Comparison of ENCODE assay signal across 8 cellular contexts in the genomic region with DNA sequence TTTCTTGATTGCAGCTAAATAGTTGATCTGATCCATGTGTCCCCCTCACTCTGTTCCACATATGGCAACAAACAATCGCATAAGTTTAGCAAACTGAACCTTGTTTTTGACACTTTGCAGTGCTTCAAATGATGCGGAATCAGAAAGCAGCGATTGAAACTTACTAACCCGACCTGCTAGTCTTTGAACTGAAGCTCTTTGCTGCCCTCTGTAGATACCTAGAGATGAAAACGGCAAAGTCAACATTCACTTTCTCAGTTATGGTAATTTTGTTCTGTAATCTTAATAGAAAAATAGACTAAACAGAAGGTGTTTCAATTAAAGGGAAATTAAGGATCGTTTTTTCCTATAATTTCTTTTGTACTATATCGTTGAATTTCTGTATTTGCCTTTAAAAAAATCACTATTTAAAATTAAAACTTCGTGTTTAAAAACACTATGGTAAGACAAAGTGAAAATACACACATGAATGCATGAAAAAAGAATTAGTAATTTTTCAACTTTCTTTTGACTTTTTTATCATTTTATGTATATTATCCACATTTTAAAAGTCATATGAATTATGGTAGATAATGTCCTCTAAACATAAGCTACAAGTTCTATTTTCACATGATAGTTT.
A peak's percentile ranks its signal among the peaks of the same experiment; 100 is the strongest.
DNase-seq lines count a peak whose midpoint lies in the region; ATAC-seq and TF ChIP-seq lines count a peak whose summit lies in the region.

No MANE protein-coding gene starts in this region.

- peak; percentile 63 for ATAC-seq in HG02798 (IDR thresholded peaks at IDR 0.05; ENCODE audit: poor library complexity, unreplicated experiment)
- peak; percentile 62 for ATAC-seq in body of pancreas
- no peak for ATAC-seq in HG03135 (IDR thresholded peaks at IDR 0.05; ENCODE audit: unreplicated experiment)
- no peak for ATAC-seq in GM19452 (IDR thresholded peaks at IDR 0.05; ENCODE audit: unreplicated experiment)

- no peaks in the 10 kb centered on the region for H3K27me3 ChIP-seq in body of pancreas

- H3K9me3 ChIP-seq in body of pancreas, result no peaks in the 10 kb centered on the region

- no peaks in the 10 kb centered on the region for H3K4me1 ChIP-seq in body of pancreas

- DNase-seq in D341Med (ENCODE audit: low spot score) (peak; percentile 39), NCI-H510A (lab: John Stamatoyannopoulos, UW) (peak; percentile 14), body of pancreas (peak in 1 of 4 donors; percentile 23), kidney tubule cell (ENCODE audit: low spot score) (peak; percentile 53)
- no peak for DNase-seq in activated CD4-positive, alpha-beta T cell treated with anti-CD3 and anti-CD28 coated beads for 1 hour

- no peaks in the 10 kb centered on the region for H3K36me3 ChIP-seq in body of pancreas (replicated peaks in 1 of 2; ENCODE audit: insufficient read depth in 1 of 2, low read depth in 2 of 2)

- 7 to 8% methylated on average over 8 of the region's 8 CpGs for WGBS in body of pancreas, 2 donors

- no peak for TF ChIP-seq POLR2A in body of pancreas (IDR thresholded peaks at IDR 0.05)

- H3K4me3 ChIP-seq in body of pancreas, result no peak overlapping the region

- intact Hi-C loops in body of pancreas (cut with DNase I), result loop anchor here (10.0 kb wide), 1 partner anchor 672 kb away; no protein-coding TSS in a partner anchor

- H3K27ac ChIP-seq in body of pancreas, result no peak overlapping the region

- peak; percentile 24 to 60 (median 52) for TF ChIP-seq CTCF in body of pancreas (IDR thresholded peaks at IDR 0.05)

Comparison
In these comparisons a context has a peak if more than half of its experiments do, and no peak if none do; other contexts are left out.
1. ATAC-seq: peak in HG02798 (single experiment) and body of pancreas (single experiment); none in HG03135 (single experiment) and GM19452 (single experiment).